In the genomic region with DNA sequence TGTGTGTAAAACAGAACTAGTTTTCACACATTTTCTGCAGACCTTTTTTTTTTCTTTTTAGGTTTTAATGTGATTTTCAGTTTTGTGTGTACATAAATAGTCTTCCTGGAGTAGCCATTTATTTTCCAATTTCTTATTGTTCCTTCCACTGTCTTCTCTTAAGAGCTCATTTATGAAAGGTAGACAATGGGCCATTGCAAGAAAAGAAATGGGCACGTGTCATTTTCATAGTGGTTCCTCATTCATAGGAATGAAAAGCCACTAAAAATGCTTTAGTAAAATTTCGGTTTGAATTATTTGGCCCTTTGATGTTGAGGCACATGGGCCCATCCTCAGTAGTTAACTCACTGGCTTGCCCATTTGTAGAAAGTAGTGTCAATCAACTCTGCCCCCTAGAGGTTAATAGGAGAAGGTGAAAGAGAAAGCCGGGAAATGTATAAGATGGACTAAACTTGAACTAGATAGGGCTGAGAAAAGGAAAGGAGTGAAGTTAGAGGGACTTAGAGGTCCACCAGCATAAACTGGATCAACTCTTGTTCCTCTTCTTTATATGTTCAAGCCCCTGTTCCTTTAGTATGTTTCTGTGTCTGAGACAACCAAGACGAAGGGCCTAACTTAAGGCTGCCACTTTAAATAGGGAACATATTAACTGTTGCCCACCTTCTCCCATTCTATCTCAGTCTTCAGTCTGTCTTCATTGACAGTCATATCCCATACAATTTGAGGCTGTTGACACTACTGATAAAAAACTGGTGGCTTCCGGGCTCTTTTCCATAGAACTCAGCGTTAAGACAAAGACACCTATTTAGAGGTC, we compare ENCODE assay signal across 8 cellular contexts.
DNase-seq lines count a peak whose midpoint lies in the region; ATAC-seq and TF ChIP-seq lines count a peak whose summit lies in the region.

No MANE protein-coding gene starts in this region.

- H3K27ac Mint-ChIP-seq in neural crest cell (ENCODE audit: unreplicated experiment): no peak overlapping the region

- intact Hi-C loops in cardiac septum (cut with DNase I): no loop called here

- DNase-seq in cardiac muscle cell (ENCODE audit: low read depth in 1 of 2, low spot score in 1 of 2) (peak; percentile 36 to 66), cardiac septum (ENCODE audit: low spot score) (no peak), HuH-7 (ENCODE audit: low spot score) (peak; percentile 16), RWPE1 (ENCODE audit: low spot score) (peak; percentile 30), epithelial cell of esophagus (ENCODE audit: low read depth) (peak; percentile 61), neural crest cell (ENCODE audit: low read depth, low spot score) (no peak)

- H3K4me1 Mint-ChIP-seq in neural crest cell: no peaks in the 10 kb centered on the region

- H3K9me3 ChIP-seq in cardiac muscle cell (ENCODE audit: low read depth): no peaks in the 10 kb centered on the region

- H3K9me3 Mint-ChIP-seq in neural crest cell: peaks cover 4% of the 10 kb centered on the region

- no peaks in the 10 kb centered on the region for H3K36me3 Mint-ChIP-seq in neural crest cell (ENCODE audit: low read depth)

- H3K4me3 Mint-ChIP-seq in neural crest cell: no peak overlapping the region

- ATAC-seq in GM21526 (IDR thresholded peaks at IDR 0.05; ENCODE audit: low FRiP score, unreplicated experiment): peak; percentile 78
- ATAC-seq in HG03521 (IDR thresholded peaks at IDR 0.05; ENCODE audit: unreplicated experiment): no peak

- CTCF ChIA-PET in RWPE1 (lab: Yijun Ruan, JAX): interaction anchor here (0.7 to 0.8 kb wide), 2 partner anchors 32 to 1633 kb away, joined by 3 read pairs; no protein-coding TSS in a partner anchor

- POLR2A ChIA-PET in RWPE1 (lab: Yijun Ruan, JAX; ENCODE audit: low non-redundant PET): no interaction called here

- H3K27ac ChIP-seq in cardiac muscle cell (no peak overlapping the region), RWPE1 (no peak overlapping the region)

- no peaks in the 10 kb centered on the region for H3K27me3 ChIP-seq in cardiac muscle cell

- H3K4me3 ChIP-seq in cardiac muscle cell: no peak overlapping the region
- H3K4me3 ChIP-seq in epithelial cell of esophagus (ENCODE audit: low read length): no peak overlapping the region

- no peaks in the 10 kb centered on the region for H3K27me3 Mint-ChIP-seq in neural crest cell (ENCODE audit: low read depth)

- H3K36me3 ChIP-seq in cardiac muscle cell: peaks cover 2% of the 10 kb centered on the region

- no peaks in the 10 kb centered on the region for H3K4me1 ChIP-seq in cardiac muscle cell (ENCODE audit: low read depth)

- TF ChIP-seq CTCF in cardiac muscle cell (IDR thresholded peaks at IDR 0.05; ENCODE audit: low read depth, low read length) (peak; percentile 68), RWPE1 (conservative IDR thresholded peaks at IDR 0.05; ENCODE audit: low read depth) (peak; percentile 51; the same call in 1 of the 2 replicates), epithelial cell of esophagus (IDR thresholded peaks at IDR 0.05; ENCODE audit: insufficient read depth, low read depth, low read length, missing control alignments) (peak; percentile 72), neural crest cell (conservative IDR thresholded peaks at IDR 0.05) (peak; percentile 70)

Comparison
In these comparisons a context has a peak if more than half of its experiments do, and no peak if none do; other contexts are left out.
1. DNase-seq: peak in cardiac muscle cell (2 of 2), HuH-7 (single experiment), RWPE1 (single experiment) and epithelial cell of esophagus (single experiment); none in cardiac septum (single experiment) and neural crest cell (single experiment).
2. Peak in every context shown above with its lines, with median percentiles within 50 percentile points of each other: CTCF ChIP-seq.